32 cellular contexts compared by ENCODE assay signal in the genomic region with DNA sequence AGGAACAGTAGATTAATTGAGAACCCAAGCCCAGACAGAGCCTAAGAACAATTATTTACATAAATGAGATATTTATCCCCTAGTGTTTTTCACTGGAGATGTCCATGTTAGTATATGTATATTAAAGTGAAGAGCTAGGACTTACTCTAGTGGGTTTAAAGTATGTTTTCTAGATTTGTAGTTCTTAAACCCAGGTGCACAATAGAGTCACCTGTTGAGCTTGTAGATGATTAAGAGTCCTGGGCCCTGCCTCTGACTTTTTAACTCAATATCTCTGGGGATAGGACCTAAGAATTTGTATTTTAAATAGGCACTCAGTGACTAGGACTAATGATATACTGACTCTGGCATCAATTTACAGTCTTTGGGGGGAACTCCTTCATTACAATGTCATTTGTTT.
"Had no signal": no experiment of that assay in that cellular context is flagged by ENCODE, and none has a peak within 500 bp of the region (broad histone marks: within the 10 kb centered on the region; RNA-seq: fewer than 3 reads in every experiment).

No MANE protein-coding gene starts in this region.

- H3K9me3 ChIP-seq: ascending aorta, body of pancreas, breast epithelium had no signal

- H3K4me3 ChIP-seq: adrenal gland, ascending aorta, body of pancreas, breast epithelium, cardiac muscle cell had no signal

- H3K4me1 ChIP-seq: adrenal gland, ascending aorta, body of pancreas, breast epithelium had no signal

- H3K27me3 ChIP-seq: adrenal gland, ascending aorta, body of pancreas, brain microvascular endothelial cell, breast epithelium, cardiac muscle cell had no signal

- H3K36me3 ChIP-seq: adrenal gland, ascending aorta, brain microvascular endothelial cell, breast epithelium, cardiac muscle cell had no signal

- ATAC-seq: activated naive CD4-positive, alpha-beta T cell treated with anti-CD3 and anti-CD28 coated beads, Interleukin-2, amount 50 U/mL, for 72 hours; activated naive CD8-positive, alpha-beta T cell treated with anti-CD3 and anti-CD28 coated beads, Interleukin-2, amount 50 U/mL, for 24 hours; activated T-cell treated with anti-CD3 and anti-CD28 coated beads, Interleukin-2, amount 50 U/mL, for 4 hours; activated T-cell treated with anti-CD3 and anti-CD28 coated beads, Interleukin-2, amount 50 U/mL, for 72 hours; activated T-helper 17 cell treated with anti-CD3 and anti-CD28 coated beads, Interleukin-2, amount 50 U/mL, for 72 hours; body of pancreas had no signal

- DNase-seq: activated effector memory CD4-positive, alpha-beta T cell treated with anti-CD3 and anti-CD28 coated beads, Interleukin-2, amount 50 U/mL, for 16 hours; activated effector memory CD4-positive, alpha-beta T cell treated with Interleukin-2 at 50 U/mL for 16 hours; activated gamma-delta T cell; activated gamma-delta T cell treated with Interleukin-2 at 50 U/mL for 16 hours; activated naive CD4-positive, alpha-beta T cell; activated naive CD4-positive, alpha-beta T cell treated with anti-CD3 and anti-CD28 coated beads for 36 hours; activated naive CD4-positive, alpha-beta T cell treated with anti-CD3 and anti-CD28 coated beads, Interleukin-2, amount 10 ng/mL, durations not matched to agents 7 days and 5 days; activated naive CD4-positive, alpha-beta T cell treated with anti-CD3 and anti-CD28 coated beads, Interleukin-2, amount 50 U/mL, for 16 hours; activated naive CD4-positive, alpha-beta T cell treated with Interleukin-2 at 50 U/mL for 16 hours; activated naive CD8-positive, alpha-beta T cell treated with anti-CD3 and anti-CD28 coated beads for 36 hours; activated naive CD8-positive, alpha-beta T cell treated with anti-CD3 and anti-CD28 coated beads, Interleukin-2, amount 10 ng/mL, durations not matched to agents 7 days and 5 days; activated naive CD8-positive, alpha-beta T cell treated with anti-CD3 and anti-CD28 coated beads, Interleukin-2, amount 50 U/mL, for 24 hours; activated T-cell treated with anti-CD3 and anti-CD28 coated beads, Interleukin-2, amount 50 U/mL, for 4 hours; activated T-cell treated with anti-CD3 and anti-CD28 coated beads, Interleukin-2, amount 50 U/mL, for 48 hours; activated T-cell treated with anti-CD3 and anti-CD28 coated beads, Interleukin-2, amount 50 U/mL, for 72 hours; adrenal gland; amniotic stem cell; amygdala; anterior cingulate cortex; aorta; body of pancreas; brain microvascular endothelial cell; caudate nucleus; central memory CD4-positive, alpha-beta T cell; cerebellar nuclear complex had no signal

- FAIRE-seq: astrocyte, bronchial epithelial cell had no signal

- H3K27ac ChIP-seq: adrenal gland, ascending aorta, body of pancreas, brain microvascular endothelial cell, breast epithelium, cardiac muscle cell had no signal
